ENCODE assay signal across 10 cellular contexts in the genomic region with DNA sequence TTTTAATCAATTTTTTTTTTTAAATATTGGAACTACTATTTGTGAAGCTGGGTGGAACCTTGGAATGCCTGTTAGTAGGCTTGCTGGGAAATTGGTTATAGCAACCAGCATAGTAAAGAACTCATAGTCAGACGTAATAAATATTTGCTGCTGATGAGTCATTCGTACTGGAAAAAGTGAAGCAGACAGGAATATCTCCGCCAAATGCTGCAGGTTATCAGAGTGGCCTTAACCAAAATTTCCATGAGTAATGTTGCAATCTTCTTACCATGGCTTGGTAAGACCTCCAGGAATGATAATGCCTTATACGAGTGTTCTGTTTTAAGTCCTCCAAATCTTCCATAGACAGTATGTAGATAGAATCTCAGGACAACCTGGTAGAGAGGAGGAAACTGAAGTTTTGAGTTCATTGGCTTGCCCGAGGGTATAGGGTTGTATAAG. TPM values are rescaled to one million over a fixed set of nuclear protein-coding genes. Genes with fewer than 3 reads are reported as not detected.
DNase-seq lines count a peak whose midpoint lies in the region; ATAC-seq, FAIRE-seq and TF ChIP-seq lines count a peak whose summit lies in the region.
"Had no signal": no experiment of that assay in that cellular context is flagged by ENCODE, and none has a peak within 500 bp of the region (broad histone marks: within the 10 kb centered on the region; RNA-seq: fewer than 3 reads in every experiment).

No MANE protein-coding gene starts in this region.

- peaks cover 13% of the 10 kb centered on the region for H3K36me3 Mint-ChIP-seq in activated CD4-positive, alpha-beta T cell treated with anti-CD3 and anti-CD28 coated beads, Interleukin-2, amount 10 ng/mL, durations not matched to agents 24 days and 14 days (ENCODE audit: low read depth)

- peak overlapping the region; percentile 6 for H3K4me3 ChIP-seq in thoracic aorta
- H3K4me3 ChIP-seq: BLaER1, SK-N-MC had no signal

- TF ChIP-seq CTCF in thoracic aorta (IDR thresholded peaks at IDR 0.05): no peak

- no peaks in the 10 kb centered on the region for H3K9me3 ChIP-seq in thoracic aorta

- peak overlapping the region; percentile 26 for H3K4me3 Mint-ChIP-seq in activated CD4-positive, alpha-beta T cell treated with anti-CD3 and anti-CD28 coated beads, Interleukin-2, amount 10 ng/mL, durations not matched to agents 24 days and 14 days

- FAIRE-seq in islet of Langerhans (lab: Jason Lieb, UNC): peak; percentile 92

- peaks cover 58% of the 10 kb centered on the region for H3K4me1 Mint-ChIP-seq in activated CD4-positive, alpha-beta T cell treated with anti-CD3 and anti-CD28 coated beads, Interleukin-2, amount 10 ng/mL, durations not matched to agents 24 days and 14 days

- ATAC-seq in thoracic aorta (ENCODE audit: insufficient number of reproducible peaks, low FRiP score, low read depth) (peak; percentile 71), HG02885 (IDR thresholded peaks at IDR 0.05; ENCODE audit: poor library complexity, unreplicated experiment) (no peak)

- intact Hi-C loops in activated CD4-positive, alpha-beta T cell treated with anti-CD3 and anti-CD28 coated beads, Interleukin-2, amount 10 ng/mL, durations not matched to agents 24 days and 14 days (cut with micrococcal nuclease): loop anchor here (1.0 to 5.0 kb wide), 2 partner anchors 114 to 130 kb away; no protein-coding TSS in a partner anchor

- no peaks in the 10 kb centered on the region for H3K27me3 Mint-ChIP-seq in activated CD4-positive, alpha-beta T cell treated with anti-CD3 and anti-CD28 coated beads, Interleukin-2, amount 10 ng/mL, durations not matched to agents 24 days and 14 days

- no peaks in the 10 kb centered on the region for H3K27me3 ChIP-seq in thoracic aorta (replicated peaks; ENCODE audit: insufficient read depth)
- H3K27me3 ChIP-seq: BLaER1 had no signal

- no peaks in the 10 kb centered on the region for H3K36me3 ChIP-seq in thoracic aorta

- H3K9me3 Mint-ChIP-seq in activated CD4-positive, alpha-beta T cell treated with anti-CD3 and anti-CD28 coated beads, Interleukin-2, amount 10 ng/mL, durations not matched to agents 24 days and 14 days: peaks cover 3% of the 10 kb centered on the region

- H3K27ac Mint-ChIP-seq in activated CD4-positive, alpha-beta T cell treated with anti-CD3 and anti-CD28 coated beads, Interleukin-2, amount 10 ng/mL, durations not matched to agents 24 days and 14 days: peak overlapping the region; percentile 84

- DNase-seq in activated CD4-positive, alpha-beta T cell treated with anti-CD3 and anti-CD28 coated beads, Interleukin-2, amount 10 ng/mL, durations not matched to agents 24 days and 14 days: peak; percentile 55
- DNase-seq in activated CD4-positive, alpha-beta T cell treated with anti-CD3 and anti-CD28 coated beads for 48 hours: no peak
- peak; percentile 97 for DNase-seq in amniotic epithelial cell (ENCODE audit: low read depth)
- no peak for DNase-seq in thoracic aorta (ENCODE audit: low spot score)
- DNase-seq in NCI-H1092 treated with DMSO at 0.1 percent for 48 hours (lab: John Stamatoyannopoulos, UW): no peak
- DNase-seq in GF-D8 (lab: John Stamatoyannopoulos, UW): no peak

- H3K27ac ChIP-seq in thoracic aorta: peak overlapping the region; percentile 65 to 75
- H3K27ac ChIP-seq: BLaER1, SK-N-MC had no signal

- H3K4me1 ChIP-seq in thoracic aorta (ENCODE audit: control insufficient read depth in 1 of 2, low read depth in 2 of 2): peaks cover 75 to 76% of the 10 kb centered on the region in 2 donors

RNA-seq across cellular contexts. Expression of a gene that starts 34.2 kb away (rescaled TPM):
- 22.0 and 24.5 TPM in 2 replicates for total RNA-seq in activated CD4-positive, alpha-beta T cell treated with anti-CD3 and anti-CD28 coated beads, Interleukin-2, amount 10 ng/mL, durations not matched to agents 24 days and 14 days
- total RNA-seq in thoracic aorta: 10 to 100 TPM; 59.6 to 67.7 TPM

Comparison
In these comparisons a context has a peak if more than half of its experiments do, and no peak if none do; other contexts are left out.
1. DNase-seq: peak in activated CD4-positive, alpha-beta T cell treated with anti-CD3 and anti-CD28 coated beads, Interleukin-2, amount 10 ng/mL, durations not matched to agents 24 days and 14 days (single experiment) and amniotic epithelial cell (single experiment); none in activated CD4-positive, alpha-beta T cell treated with anti-CD3 and anti-CD28 coated beads for 48 hours (single experiment), thoracic aorta (single experiment), NCI-H1092 treated with DMSO at 0.1 percent for 48 hours (single experiment) and GF-D8 (single experiment).